ENCODE assay signal across 29 cellular contexts in the genomic region with DNA sequence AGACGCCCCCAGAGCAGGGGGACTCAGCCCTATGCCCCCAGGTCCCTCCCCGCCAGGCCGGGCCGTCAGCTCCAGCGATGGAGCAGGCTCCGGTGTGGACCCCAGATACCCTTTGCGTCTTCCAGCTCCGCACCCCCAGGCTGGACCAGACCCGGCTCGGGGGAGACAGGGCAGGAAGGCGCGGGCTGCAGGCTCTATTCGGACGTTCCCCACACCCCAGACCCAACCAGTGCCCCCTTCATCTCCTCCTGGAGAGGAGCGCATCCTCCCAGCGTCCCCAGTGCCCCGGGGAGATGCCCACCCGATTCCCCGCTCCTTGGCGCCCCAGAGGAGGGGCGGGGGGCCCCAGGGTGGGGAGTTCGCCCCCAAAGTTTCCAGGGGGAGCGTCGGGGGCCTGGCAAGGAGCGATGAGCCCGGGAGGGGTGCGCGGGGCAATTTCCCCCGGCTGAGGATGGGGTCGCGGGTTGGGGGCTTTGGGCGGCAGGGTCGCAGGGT. TPM values are rescaled to one million over a fixed set of nuclear protein-coding genes. Genes with fewer than 3 reads are reported as not detected.
DNase-seq lines count a peak whose midpoint lies in the region; TF ChIP-seq lines count a peak whose summit lies in the region.
"Had no signal": no experiment of that assay in that cellular context is flagged by ENCODE, and none has a peak within 500 bp of the region (broad histone marks: within the 10 kb centered on the region; RNA-seq: fewer than 3 reads in every experiment).

No MANE protein-coding gene starts in this region.

- no peaks in the 10 kb centered on the region for H3K4me1 ChIP-seq in breast epithelium
- peaks cover 0 to 16% (median 4%) of the 10 kb centered on the region in 4 donors for H3K4me1 ChIP-seq in Peyer's patch
- H3K4me1 ChIP-seq in hepatocyte (ENCODE audit: insufficient read depth), result no peaks in the 10 kb centered on the region
- H3K4me1 ChIP-seq in suprapubic skin, result peaks cover 9% of the 10 kb centered on the region
- H3K4me1 ChIP-seq: prostate gland had no signal

- DNase-seq in breast epithelium (ENCODE audit: low spot score in 2 of 2) (no peak), MCF 10A (ENCODE audit: unreplicated experiment) (no peak), Peyer's patch (no peak), hepatocyte (ENCODE audit: low spot score) (no peak), suprapubic skin (ENCODE audit: low spot score in 2 of 2) (peak in 1 of 2 donors; percentile 53), dermis blood vessel endothelial cell (no peak), AG20443 (ENCODE audit: low spot score) (no peak)
- DNase-seq in activated T-cell treated with anti-CD3 and anti-CD28 coated beads, Interleukin-2, amount 50 U/mL, for 24 hours, result no peak
- DNase-seq: 8988T; activated CD8-positive, alpha-beta T cell treated with anti-CD3 and anti-CD28 coated beads, Interleukin-2, amount 10 ng/mL, durations not matched to agents 7 days and 5 days; activated naive CD4-positive, alpha-beta T cell treated with anti-CD3 and anti-CD28 coated beads for 36 hours; activated T-cell treated with anti-CD3 and anti-CD28 coated beads, Interleukin-2, amount 50 U/mL, for 4 hours; C1 segment of cervical spinal cord; effector CD4-positive, alpha-beta T cell; gastrocnemius medialis; GDM1; KG1; NCI-H1048; NCI-H2081 treated with DMSO at 0.1 percent for 48 hours; NCI-H510A treated with DMSO at 0.1 percent for 48 hours; stimulated activated CD4-positive, alpha-beta T cell treated with anti-CD3 and anti-CD28 coated beads, Interleukin-4, amount 100 ng/mL, for 24 hours; stomach had no signal

- H3K4me2 ChIP-seq in hepatocyte, result peak overlapping the region; percentile 68

- TF ChIP-seq CTCF in breast epithelium (IDR thresholded peaks at IDR 0.05), result no peak
- no peak for TF ChIP-seq CTCF in MCF 10A (IDR thresholded peaks at IDR 0.05; ENCODE audit: unreplicated experiment)
- no peak for TF ChIP-seq CTCF in Peyer's patch (IDR thresholded peaks at IDR 0.05)
- TF ChIP-seq CTCF in hepatocyte (IDR thresholded peaks at IDR 0.05; ENCODE audit: poor library complexity), result no peak
- no peak for TF ChIP-seq CTCF in suprapubic skin (IDR thresholded peaks at IDR 0.05)

- TF ChIP-seq POLR2A in breast epithelium (IDR thresholded peaks at IDR 0.05) (no peak), Peyer's patch (IDR thresholded peaks at IDR 0.05) (no peak), suprapubic skin (IDR thresholded peaks at IDR 0.05) (no peak)

- H3K9me2 ChIP-seq in hepatocyte (replicated peaks; ENCODE audit: insufficient read depth), result no peaks in the 10 kb centered on the region

- H3K36me3 ChIP-seq in breast epithelium, result no peaks in the 10 kb centered on the region
- no peaks in the 10 kb centered on the region for H3K36me3 ChIP-seq in Peyer's patch
- no peaks in the 10 kb centered on the region for H3K36me3 ChIP-seq in hepatocyte (replicated peaks; ENCODE audit: insufficient read depth, low read depth)
- no peaks in the 10 kb centered on the region for H3K36me3 ChIP-seq in suprapubic skin
- H3K36me3 ChIP-seq: esophagus muscularis mucosa, gastrocnemius medialis, left lung, prostate gland, stomach, upper lobe of left lung had no signal

- no peak overlapping the region for H3K27ac Mint-ChIP-seq in MCF 10A (ENCODE audit: low read depth, unreplicated experiment)
- H3K27ac Mint-ChIP-seq in activated T-cell treated with anti-CD3 and anti-CD28 coated beads, Interleukin-2, amount 50 U/mL, for 24 hours, result no peak overlapping the region
- H3K27ac Mint-ChIP-seq: activated CD8-positive, alpha-beta T cell treated with anti-CD3 and anti-CD28 coated beads, Interleukin-2, amount 10 ng/mL, durations not matched to agents 7 days and 5 days; activated naive CD4-positive, alpha-beta T cell treated with anti-CD3 and anti-CD28 coated beads for 36 hours; nephron progenitor cell had no signal

- peaks cover 12 to 28% of the 10 kb centered on the region in 2 donors for H3K27me3 ChIP-seq in breast epithelium
- peaks cover 0 to 23% of the 10 kb centered on the region in 2 donors for H3K27me3 ChIP-seq in Peyer's patch
- H3K27me3 ChIP-seq in hepatocyte, result peaks cover 23% of the 10 kb centered on the region
- H3K27me3 ChIP-seq in suprapubic skin, result peaks cover 70% of the 10 kb centered on the region

- no peaks in the 10 kb centered on the region for H3K79me2 ChIP-seq in hepatocyte

- no peak for TF ChIP-seq EP300 in suprapubic skin (IDR thresholded peaks at IDR 0.05)

- H3K9me3 ChIP-seq in breast epithelium, result no peaks in the 10 kb centered on the region
- no peaks in the 10 kb centered on the region for H3K9me3 ChIP-seq in Peyer's patch
- no peaks in the 10 kb centered on the region for H3K9me3 ChIP-seq in hepatocyte (ENCODE audit: low read depth)
- H3K9me3 ChIP-seq in suprapubic skin, result no peaks in the 10 kb centered on the region
- H3K9me3 ChIP-seq: esophagus muscularis mucosa, gastrocnemius medialis, left lung, prostate gland, stomach, upper lobe of left lung had no signal

- no peaks in the 10 kb centered on the region for H4K20me1 ChIP-seq in hepatocyte (ENCODE audit: insufficient read depth, poor library complexity, severe bottlenecking)

- POLR2A ChIA-PET in MCF 10A (lab: Yijun Ruan, JAX), result no interaction called here

- 86% methylated on average over 18 of the region's 33 CpGs for WGBS in hepatocyte (ENCODE audit: low lambda C conversion rate, missing lambda C conversion rate)
- WGBS in suprapubic skin, result 26% methylated on average over 11 of the region's 33 CpGs

- intact Hi-C loops in breast epithelium (cut with DNase I; ENCODE audit: low total_unique reads) (no loop called here), MCF 10A (cut with micrococcal nuclease) (no loop called here)

- CTCF ChIA-PET in MCF 10A (lab: Yijun Ruan, JAX), result no interaction called here

- no peak overlapping the region for H3K27ac ChIP-seq in breast epithelium
- peak overlapping the region in 1 of 4 donors; percentile 7 for H3K27ac ChIP-seq in Peyer's patch
- H3K27ac ChIP-seq in hepatocyte, result no peak overlapping the region
- no peak overlapping the region for H3K27ac ChIP-seq in suprapubic skin
- H3K27ac ChIP-seq: esophagus muscularis mucosa, gastrocnemius medialis, left lung, prostate gland, stomach, upper lobe of left lung had no signal

- H3K36me3 Mint-ChIP-seq in MCF 10A (ENCODE audit: insufficient read depth, unreplicated experiment), result no peaks in the 10 kb centered on the region
- H3K36me3 Mint-ChIP-seq in activated T-cell treated with anti-CD3 and anti-CD28 coated beads, Interleukin-2, amount 50 U/mL, for 24 hours (ENCODE audit: low read depth), result no peaks in the 10 kb centered on the region

- BruUV-seq in MCF 10A (replicated peaks; lab: Mats Ljungman, UMichigan), result no TSS peak

- H3K27me3 Mint-ChIP-seq in MCF 10A (ENCODE audit: insufficient read depth, unreplicated experiment), result peaks cover 16% of the 10 kb centered on the region
- H3K27me3 Mint-ChIP-seq in activated T-cell treated with anti-CD3 and anti-CD28 coated beads, Interleukin-2, amount 50 U/mL, for 24 hours, result peaks cover 75% of the 10 kb centered on the region

- peaks cover 5% of the 10 kb centered on the region for H3K4me1 Mint-ChIP-seq in MCF 10A (ENCODE audit: insufficient read depth, unreplicated experiment)
- H3K4me1 Mint-ChIP-seq in activated T-cell treated with anti-CD3 and anti-CD28 coated beads, Interleukin-2, amount 50 U/mL, for 24 hours (ENCODE audit: low read depth), result peaks cover 10% of the 10 kb centered on the region

- no peak overlapping the region for H2AFZ ChIP-seq in hepatocyte

- H3K4me3 ChIP-seq in breast epithelium (peak overlapping the region in 2 of 3 donors; percentile 20 to 47), Peyer's patch (peak overlapping the region in 3 of 4 donors; percentile 16 to 39 (median 21)), hepatocyte (no peak overlapping the region), suprapubic skin (peak overlapping the region; percentile 32)
- H3K4me3 ChIP-seq: gastrocnemius medialis, left lung, prostate gland, upper lobe of left lung had no signal

- no peak overlapping the region for H3K4me3 Mint-ChIP-seq in MCF 10A (ENCODE audit: unreplicated experiment)
- H3K4me3 Mint-ChIP-seq in activated T-cell treated with anti-CD3 and anti-CD28 coated beads, Interleukin-2, amount 50 U/mL, for 24 hours, result no peak overlapping the region
- H3K4me3 Mint-ChIP-seq: activated CD8-positive, alpha-beta T cell treated with anti-CD3 and anti-CD28 coated beads, Interleukin-2, amount 10 ng/mL, durations not matched to agents 7 days and 5 days; activated naive CD4-positive, alpha-beta T cell treated with anti-CD3 and anti-CD28 coated beads for 36 hours; activated T-cell treated with anti-CD3 and anti-CD28 coated beads, Interleukin-2, amount 50 U/mL, for 4 hours had no signal

- H3K9me3 Mint-ChIP-seq in MCF 10A (ENCODE audit: unreplicated experiment), result no peaks in the 10 kb centered on the region
- H3K9me3 Mint-ChIP-seq in activated T-cell treated with anti-CD3 and anti-CD28 coated beads, Interleukin-2, amount 50 U/mL, for 24 hours, result no peaks in the 10 kb centered on the region
- H3K9me3 Mint-ChIP-seq: activated naive CD4-positive, alpha-beta T cell treated with anti-CD3 and anti-CD28 coated beads for 36 hours; activated T-cell treated with anti-CD3 and anti-CD28 coated beads, Interleukin-2, amount 50 U/mL, for 4 hours; central memory CD8-positive, alpha-beta T cell had no signal

RNA-seq across cellular contexts. Expression of gene LINGO3, which starts 0.4 kb away (rescaled TPM):
- total RNA-seq in breast epithelium (under 1 TPM in 2 of 3 donors, not detected in 1; 0.16 to 0.33 TPM), MCF 10A (2022) (not detected in 2 replicates), Peyer's patch (1 to 10 TPM in 1 of 4 donors, under 1 TPM in 1, not detected in 2; 0.54 to 5.0 TPM), hepatocyte (not detected in 2 replicates), suprapubic skin (not detected), dermis blood vessel endothelial cell (not detected in 2 replicates)
- polyA plus RNA-seq in hepatocyte, result not detected in 2 replicates
- total RNA-seq: activated naive CD4-positive, alpha-beta T cell treated with anti-CD3 and anti-CD28 coated beads for 36 hours; activated T-cell treated with anti-CD3 and anti-CD28 coated beads, Interleukin-2, amount 50 U/mL, for 4 hours; esophagus muscularis mucosa; gastrocnemius medialis; RPMI7951; stomach had no signal
- polyA plus RNA-seq: stomach had no signal

RNA-seq across cellular contexts. Expression of gene LSM7, which starts 20.8 kb away (rescaled TPM):
- total RNA-seq in breast epithelium, result 100 to 1,000 TPM in 2 of 3 donors, 10 to 100 TPM in 1; 95.1 to 188 (median 125) TPM
- 135 and 152 TPM in 2 replicates for total RNA-seq in MCF 10A (2022)
- total RNA-seq in Peyer's patch, result 100 to 1,000 TPM in 2 of 4 donors, 10 to 100 TPM in 2; 59.8 to 152 (median 109) TPM
- 162 and 190 TPM in 2 replicates for total RNA-seq in hepatocyte
- 150 and 151 TPM in 2 replicates for polyA plus RNA-seq in hepatocyte
- total RNA-seq in suprapubic skin, result 100 to 1,000 TPM in 1 of 4 donors, 10 to 100 TPM in 3; 71.2 to 106 (median 87.5) TPM
- 114 and 166 TPM in 2 replicates for total RNA-seq in dermis blood vessel endothelial cell

RNA-seq across cellular contexts. Expression of gene SPPL2B, which starts 20.9 kb away (rescaled TPM):
- total RNA-seq in breast epithelium (10 to 100 TPM; 23.5 to 61.2 (median 49.8) TPM), MCF 10A (2022) (70.1 and 70.9 TPM in 2 replicates), Peyer's patch (100 to 1,000 TPM; 196 to 448 (median 270) TPM), hepatocyte (27.4 and 40.9 TPM in 2 replicates), suprapubic skin (10 to 100 TPM; 46.8 to 97.6 (median 59.6) TPM), dermis blood vessel endothelial cell (32.1 and 33.2 TPM in 2 replicates)
- polyA plus RNA-seq in hepatocyte, result 87.7 and 135 TPM in 2 replicates

RNA-seq across cellular contexts. Expression of gene PEAK3, which starts 25.6 kb away (rescaled TPM):
- total RNA-seq in breast epithelium (1 to 10 TPM in 1 of 3 donors, not detected in 2; 1.8 TPM), MCF 10A (2022) (not detected in 2 replicates), Peyer's patch (1 to 10 TPM; 1.2 to 5.8 (median 2.6) TPM), hepatocyte (not detected in 2 replicates), suprapubic skin (1 to 10 TPM in 1 of 4 donors, under 1 TPM in 1, not detected in 2; 0.55 to 1.4 TPM), dermis blood vessel endothelial cell (0.17 and 0.19 TPM in 2 replicates)
- 0.15 and 0.57 TPM in 2 replicates for polyA plus RNA-seq in hepatocyte
- total RNA-seq: activated naive CD4-positive, alpha-beta T cell treated with anti-CD3 and anti-CD28 coated beads for 36 hours had no signal

RNA-seq across cellular contexts. Expression of gene JSRP1, which starts 51.3 kb away (rescaled TPM):
- 1 to 10 TPM in 2 of 3 donors, not detected in 1; 1.0 to 2.3 TPM for total RNA-seq in breast epithelium
- 0.37 and 0.49 TPM in 2 replicates for total RNA-seq in MCF 10A (2022)
- not detected for total RNA-seq in Peyer's patch
- total RNA-seq in hepatocyte, result 0.30 TPM in 1 of 2 replicates, not detected in the other
- polyA plus RNA-seq in hepatocyte, result 0.91 and 0.93 TPM in 2 replicates
- total RNA-seq in suprapubic skin, result not detected
- 0.17 TPM in 1 of 2 replicates, not detected in the other for total RNA-seq in dermis blood vessel endothelial cell
- total RNA-seq: activated CD8-positive, alpha-beta T cell treated with anti-CD3 and anti-CD28 coated beads, Interleukin-2, amount 10 ng/mL, durations not matched to agents 7 days and 5 days; esophagus muscularis mucosa; RPMI7951 had no signal
